Comparison of ENCODE assay signal across 32 cellular contexts in genomic region chr10:60819271-60819670, GRCh38. TPM values are rescaled to one million over a fixed set of nuclear protein-coding genes. Genes with fewer than 3 reads are reported as not detected.
DNase-seq lines count a peak whose midpoint lies in the region; ATAC-seq, FAIRE-seq and TF ChIP-seq lines count a peak whose summit lies in the region.
"Had no signal": no experiment of that assay in that cellular context is flagged by ENCODE, and none has a peak within 500 bp of the region (broad histone marks: within the 10 kb centered on the region; RNA-seq: fewer than 3 reads in every experiment).

No MANE protein-coding gene starts in this region.

- no peaks in the 10 kb centered on the region for H3K9me1 ChIP-seq in K562 (ENCODE audit: control insufficient read depth, insufficient read depth, low read length)

- TF ChIP-seq EP300 in K562 (IDR thresholded peaks at IDR 0.05; ENCODE audit: low read length): no peak

- H3K9ac ChIP-seq in K562 (ENCODE audit: insufficient read depth in 1 of 2, low read depth in 2 of 2, low read length in 2 of 2): no peak overlapping the region

- H4K20me1 ChIP-seq in K562 (replicated peaks; ENCODE audit: control insufficient read depth, insufficient read depth, low read length): no peaks in the 10 kb centered on the region

- H3K4me3 Mint-ChIP-seq in activated T-helper 17 cell treated with anti-CD3 and anti-CD28 coated beads, Interleukin-2, amount 50 U/mL, for 72 hours: no peak overlapping the region
- H3K4me3 Mint-ChIP-seq: B cell; CD8-positive, alpha-beta T cell; GM23338 had no signal

- H3K4me3 ChIP-seq in K562: no peak overlapping the region
- H3K4me3 ChIP-seq in mesodermal cell (ENCODE audit: extremely low read depth, insufficient read depth, low read length, poor library complexity, severe bottlenecking): no peak overlapping the region
- no peak overlapping the region for H3K4me3 ChIP-seq in psoas muscle
- H3K4me3 ChIP-seq: GM23338, MG63, PC-9, SJCRH30 had no signal

- H3K4me1 ChIP-seq in K562 (replicated peaks in 1 of 2; ENCODE audit: control insufficient read depth in 2 of 2, insufficient read depth in 2 of 2, low read length in 2 of 2): no peaks in the 10 kb centered on the region
- peaks cover 53% of the 10 kb centered on the region for H3K4me1 ChIP-seq in mesodermal cell (ENCODE audit: control insufficient read depth, insufficient read depth, low read length, poor library complexity, severe bottlenecking)
- H3K4me1 ChIP-seq in psoas muscle: peaks cover 47% of the 10 kb centered on the region
- H3K4me1 ChIP-seq: Caco-2 had no signal

- H2AFZ ChIP-seq in K562 (ENCODE audit: low read depth, low read length): 0 out of 2 replicates have a peak overlapping the region, but pooled peaks have one; percentile 4
- H2AFZ ChIP-seq: PC-9 had no signal

- TF ChIP-seq CTCF in K562 (IDR thresholded peaks at IDR 0.05 in 2 of 3, conservative IDR thresholded peaks at IDR 0.05 in 1 of 3; ENCODE audit: insufficient read depth in 2 of 3, low read depth in 1 of 3, low read length in 3 of 3): no peak
- TF ChIP-seq CTCF in psoas muscle (IDR thresholded peaks at IDR 0.05): no peak

- 44% methylated on average over 6 of the region's 6 CpGs for WGBS in K562 (ENCODE audit: insufficient coverage, low coverage, missing lambda C conversion rate)
- WGBS in mesodermal cell (ENCODE audit: insufficient coverage in 2 of 2), 2 experiments: 93 to 100% methylated on average over 2 to 3 of the region's 6 CpGs
- 54 to 68% (median 56%) methylated on average over 6 of the region's 6 CpGs for WGBS in psoas muscle, 3 donors

- no peaks in the 10 kb centered on the region for H3K4me1 Mint-ChIP-seq in activated T-helper 17 cell treated with anti-CD3 and anti-CD28 coated beads, Interleukin-2, amount 50 U/mL, for 72 hours

- H3K27ac ChIP-seq in K562 (ENCODE audit: extremely low read depth, low read depth, low read length) (no peak overlapping the region), mesodermal cell (ENCODE audit: low read depth, low read length, severe bottlenecking) (peak overlapping the region; percentile 83), psoas muscle (peak overlapping the region; percentile 47)
- H3K27ac ChIP-seq: 22Rv1, C4-2B, PC-9 had no signal

- no peak for TF ChIP-seq RAD21 in K562 (CRISPR knock-in tag; conservative IDR thresholded peaks at IDR 0.05 in 1 of 2, IDR thresholded peaks at IDR 0.05 in 1 of 2)

- CTCF ChIA-PET in K562 (lab: Yijun Ruan, JAX; ENCODE audit: low intra/inter-chr PET ratio): interaction anchor here (1.3 kb wide), 1 partner anchor 145 kb away, joined by 4 read pairs; no protein-coding TSS in a partner anchor

- BruUV-seq in K562 (replicated peaks; lab: Mats Ljungman, UMichigan): no TSS peak

- no peak for TF ChIP-seq POLR2A in K562 (conservative IDR thresholded peaks at IDR 0.05)

- FAIRE-seq in K562 (lab: Jason Lieb, UNC): no peak
- FAIRE-seq: GM12891 had no signal

- no peaks in the 10 kb centered on the region for H3K36me3 Mint-ChIP-seq in activated T-helper 17 cell treated with anti-CD3 and anti-CD28 coated beads, Interleukin-2, amount 50 U/mL, for 72 hours (ENCODE audit: low read depth)
- H3K36me3 Mint-ChIP-seq: CD8-positive, alpha-beta T cell had no signal

- no peaks in the 10 kb centered on the region for H3K9me3 Mint-ChIP-seq in activated T-helper 17 cell treated with anti-CD3 and anti-CD28 coated beads, Interleukin-2, amount 50 U/mL, for 72 hours
- H3K9me3 Mint-ChIP-seq: CD8-positive, alpha-beta T cell; GM23338 had no signal

- DNase-seq in G401 (ENCODE audit: low spot score): peak; percentile 65
- no peak for DNase-seq in K562 (ENCODE audit: extremely low read depth in 1 of 4, low spot score in 3 of 4)
- no peak for DNase-seq in psoas muscle
- no peak for DNase-seq in D341Med (ENCODE audit: low spot score)
- DNase-seq: Caco-2; CD8-positive, alpha-beta T cell; DMS 273 treated with DMSO at 0.1 percent for 48 hours; DMS79; EL; GF-D8; HCEC 1CT; MG63; NCI-H1105 treated with DMSO at 0.1 percent for 48 hours; NCI-H146; NCI-H1930; NCI-H2107; NCI-H446 treated with DMSO at 0.1 percent for 48 hours; NCI-H526; NCI-H82; NK-92 treated with Interleukin-12 subunit alpha and Interleukin-12 subunit beta, amount 100 ng/mL, for 24 hours; PC-9 had no signal

- no peaks in the 10 kb centered on the region for H3K27me3 Mint-ChIP-seq in activated T-helper 17 cell treated with anti-CD3 and anti-CD28 coated beads, Interleukin-2, amount 50 U/mL, for 72 hours
- H3K27me3 Mint-ChIP-seq: B cell had no signal

- H3K27ac Mint-ChIP-seq in activated T-helper 17 cell treated with anti-CD3 and anti-CD28 coated beads, Interleukin-2, amount 50 U/mL, for 72 hours: no peak overlapping the region
- H3K27ac Mint-ChIP-seq: B cell; CD8-positive, alpha-beta T cell; GM23338 had no signal

- H3K9me3 ChIP-seq in K562 (replicated peaks; ENCODE audit: control insufficient read depth, insufficient read depth, low read depth, low read length): no peaks in the 10 kb centered on the region
- H3K9me3 ChIP-seq in mesodermal cell (ENCODE audit: control insufficient read depth, low read length): no peaks in the 10 kb centered on the region
- no peaks in the 10 kb centered on the region for H3K9me3 ChIP-seq in psoas muscle
- H3K9me3 ChIP-seq: Caco-2, MG63, SJCRH30 had no signal

- no peaks in the 10 kb centered on the region for H3K27me3 ChIP-seq in K562 (ENCODE audit: control insufficient read depth in 2 of 2, insufficient read depth in 2 of 2, low read length in 2 of 2)
- H3K27me3 ChIP-seq in psoas muscle (ENCODE audit: insufficient read depth in 3 of 3, low read length in 2 of 3): no peaks in the 10 kb centered on the region
- H3K27me3 ChIP-seq: MG63, SJCRH30 had no signal

- H3K79me2 ChIP-seq in K562 (ENCODE audit: control insufficient read depth, insufficient read depth, low read length): no peaks in the 10 kb centered on the region

- POLR2A ChIA-PET in K562 (lab: Yijun Ruan, JAX): interaction anchor here (1.4 kb wide), 1 partner anchor 19 kb away, joined by 3 read pairs; no protein-coding TSS in a partner anchor

- intact Hi-C loops in K562 (cut with micrococcal nuclease) (loop anchor here (5.0 kb wide), 1 partner anchor 1428 kb away; no protein-coding TSS in a partner anchor), psoas muscle (cut with DNase I) (loop anchor here (5.0 to 10.0 kb wide), 6 partner anchors 58 to 1426 kb away; no protein-coding TSS in a partner anchor)

- no peak overlapping the region for H3K4me2 ChIP-seq in K562 (ENCODE audit: insufficient read depth, low read length)
- H3K4me2 ChIP-seq: GM23338, PC-9 had no signal

- H3K36me3 ChIP-seq in K562 (ENCODE audit: control insufficient read depth, insufficient read depth, low read length) (no peaks in the 10 kb centered on the region), mesodermal cell (ENCODE audit: control insufficient read depth, insufficient read depth, low read length) (no peaks in the 10 kb centered on the region), psoas muscle (ENCODE audit: insufficient read depth in 1 of 2, low read depth in 1 of 2) (no peaks in the 10 kb centered on the region)
- H3K36me3 ChIP-seq: MG63, SJCRH30 had no signal

- ATAC-seq in K562 (no peak), psoas muscle (peak in 2 of 4 donors; percentile 21 to 61), GM21528 (IDR thresholded peaks at IDR 0.05; ENCODE audit: low FRiP score, unreplicated experiment) (no peak), GM19452 (IDR thresholded peaks at IDR 0.05; ENCODE audit: unreplicated experiment) (no peak)
- ATAC-seq in activated T-helper 17 cell treated with anti-CD3 and anti-CD28 coated beads, Interleukin-2, amount 50 U/mL, for 72 hours (replicated peaks): no peak
- ATAC-seq: CD8-positive, alpha-beta T cell; GM23338; Right ventricle myocardium inferior had no signal

- in situ Hi-C loops in G401 (cut with HindIII; ENCODE audit: low sequenced_read_pairs): loop anchor here (25.0 kb wide), 1 partner anchor 143 kb away; no protein-coding TSS in a partner anchor
- in situ Hi-C loops in K562 (cut with MboI): loop anchor here (10.0 kb wide), 1 partner anchor 146 kb away; no protein-coding TSS in a partner anchor

TF ChIP-seq in K562, 482 proteins besides CTCF, POLR2A, EP300 and RAD21 (continues in another document):
- no peak for TF ChIP-seq SRSF7 (optimal IDR thresholded peaks at IDR 0.05; ENCODE audit: low read depth, low read length)
- TF ChIP-seq, protein P1, sequence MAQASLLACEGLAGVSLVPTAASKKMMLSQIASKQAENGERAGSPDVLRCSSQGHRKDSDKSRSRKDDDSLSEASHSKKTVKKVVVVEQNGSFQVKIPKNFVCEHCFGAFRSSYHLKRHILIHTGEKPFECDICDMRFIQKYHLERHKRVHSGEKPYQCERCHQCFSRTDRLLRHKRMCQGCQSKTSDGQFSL (CRISPR knock-in tag; IDR thresholded peaks at IDR 0.05): no peak
- TF ChIP-seq, protein P1 (tag; IDR thresholded peaks at IDR 0.05): no peak

RNA-seq across cellular contexts. Expression of gene CDK1, which starts 41.0 kb away (rescaled TPM):
- 337 and 365 TPM in 2 replicates for total RNA-seq in G401 (2014; rRNA removed; shearing (Covaris generic))
- 71.4 and 283 TPM in 2 replicates for total RNA-seq in K562 (2011; cell fraction: chromatin; rRNA removed; ENCODE audit: low replicate concordance)
- total RNA-seq in K562 (2011; cell fraction: nucleolus; rRNA removed): 32.2 and 40.9 TPM in 2 replicates
- total RNA-seq in K562 (2011; cell fraction: nucleoplasm; rRNA removed): 114 and 180 TPM in 2 replicates
- total RNA-seq in K562 (2014; rRNA removed): 122 and 156 TPM in 2 replicates
- 306 and 331 TPM in 2 replicates for total RNA-seq in K562 (2014; rRNA removed; fragmentation: Illumina TruSeq; extraction: Trizol)
- total RNA-seq in K562 (2015; rRNA removed; fragmentation: Illumina TruSeq; extraction: Trizol): 213 and 236 TPM in 2 replicates
- 159 and 174 TPM in 2 replicates for total RNA-seq in K562 (2021)
- polyA plus RNA-seq in K562 (2011; rRNA removed): 259 and 366 TPM in 2 replicates
- polyA plus RNA-seq in K562 (2011; cell fraction: cytosol; rRNA removed): 38.7 and 88.0 TPM in 2 replicates
- polyA plus RNA-seq in K562 (2011; cell fraction: nucleus; rRNA removed): 109 and 195 TPM in 2 replicates
- polyA plus RNA-seq in K562 (2012): 130 and 154 TPM in 2 replicates
- 206 and 228 TPM in 2 replicates for polyA plus RNA-seq in K562 (2014; fragmentation: Illumina TruSeq; extraction: Trizol)
- polyA plus RNA-seq in K562 (2014; fragmentation: Nextera tagmentation; extraction: Ambion mirVana): 100 to 1,000 TPM; 568 to 685 TPM
- 204 and 210 TPM in 2 replicates for polyA plus RNA-seq in K562 (2014; rRNA removed)
- polyA minus RNA-seq in K562 (2011; rRNA and poly(A)+ RNA removed): 110 and 131 TPM in 2 replicates
- polyA minus RNA-seq in K562 (2011; cell fraction: cytosol; rRNA and poly(A)+ RNA removed): 37.6 and 52.2 TPM in 2 replicates
- 102 and 159 TPM in 2 replicates for polyA minus RNA-seq in K562 (2011; cell fraction: nucleus; rRNA and poly(A)+ RNA removed)
- 165 TPM for polyA plus RNA-seq in mesodermal cell (2013, experiment 1 of 2)
- polyA plus RNA-seq in mesodermal cell (2013, experiment 2 of 2): 176 TPM
- under 1 TPM; 0.44 to 0.92 (median 0.61) TPM for total RNA-seq in psoas muscle
- polyA plus RNA-seq in psoas muscle: 1 to 10 TPM in 1 of 3 donors, under 1 TPM in 2; 0.47 to 1.5 (median 0.59) TPM
- 100 to 1,000 TPM; 104 to 110 TPM for total RNA-seq in activated T-helper 17 cell treated with anti-CD3 and anti-CD28 coated beads, Interleukin-2, amount 50 U/mL, for 72 hours

Comparison
In these comparisons a context has a peak if more than half of its experiments do, and no peak if none do; other contexts are left out.
1. RNA of gene CDK1, which starts 41.0 kb away (total RNA-seq): 337 to 365 TPM in G401, 32.2 to 331 TPM in K562 and 104 to 110 TPM in activated T-helper 17 cell treated with anti-CD3 and anti-CD28 coated beads, Interleukin-2, amount 50 U/mL, for 72 hours; 0.44 to 0.92 TPM in psoas muscle; every median in the first group is over 10 times any median in the second.